ENCODE assay signal across 11 cellular contexts in the genomic region with DNA sequence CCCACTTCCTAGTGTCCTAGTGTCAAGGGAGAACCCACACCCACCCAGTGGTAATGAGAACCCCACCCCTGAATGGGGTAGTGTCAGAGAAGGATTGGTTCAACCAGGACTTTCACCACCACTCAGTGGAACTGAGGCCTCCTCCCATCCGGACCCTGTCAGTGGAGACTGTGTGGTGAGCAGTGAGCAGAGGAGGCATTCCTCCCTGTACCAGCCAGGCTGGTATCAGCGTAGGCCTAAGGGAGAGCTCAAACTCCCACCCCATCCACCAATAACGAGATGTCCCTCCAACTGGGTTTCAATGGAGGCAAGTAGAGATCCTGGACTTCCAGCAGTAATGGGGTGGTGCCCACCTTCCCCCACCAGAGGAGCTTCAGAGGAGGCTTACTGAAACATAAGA.
"Had no signal": no experiment of that assay in that cellular context is flagged by ENCODE, and none has a peak within 500 bp of the region (broad histone marks: within the 10 kb centered on the region; RNA-seq: fewer than 3 reads in every experiment).

No MANE protein-coding gene starts in this region.

- H3K4me3 ChIP-seq: GM23248, GM23338, HAP-1 had no signal

- H3K9me3 ChIP-seq: HAP-1 had no signal

- H3K4me3 Mint-ChIP-seq: GM23338, H9, HFFc6 had no signal

- H3K4me1 Mint-ChIP-seq: GM23338, H9 had no signal

- ATAC-seq: GM23338, HCT116 had no signal

- H3K27ac Mint-ChIP-seq: GM23338, H9, HFFc6 had no signal

- H3K27ac ChIP-seq: GM23248 had no signal

- H3K36me3 ChIP-seq: HAP-1 had no signal

- DNase-seq: GM23248, GOT3, H7, H9, HCEC 1CT, HFFc6 had no signal

- H3K4me1 ChIP-seq: HAP-1 had no signal

- FAIRE-seq: H1, H54 had no signal
